8 cellular contexts compared by ENCODE assay signal in the genomic region with DNA sequence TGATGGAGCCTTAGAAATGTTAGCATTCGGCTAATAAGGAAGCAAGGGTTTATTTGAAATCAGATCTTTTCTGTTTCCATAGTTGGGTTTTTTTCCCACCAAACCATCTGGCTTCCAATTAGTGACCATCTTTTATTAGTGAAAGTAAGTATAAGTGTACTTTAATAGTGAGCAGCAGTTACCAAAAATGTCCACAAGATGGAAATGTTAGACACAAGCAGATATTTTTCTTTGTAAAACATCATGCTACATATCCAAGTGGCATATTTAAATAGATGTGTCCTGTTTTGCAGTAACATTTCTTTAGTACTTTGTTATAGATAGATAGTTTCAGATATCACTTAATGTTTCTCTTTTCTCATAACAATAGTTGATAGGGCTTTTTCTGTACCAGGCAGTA. TPM values are rescaled to one million over a fixed set of nuclear protein-coding genes. Genes with fewer than 3 reads are reported as not detected.
DNase-seq lines count a peak whose midpoint lies in the region; ATAC-seq, FAIRE-seq and TF ChIP-seq lines count a peak whose summit lies in the region.

No MANE protein-coding gene starts in this region.

- dilution Hi-C loops in keratinocyte (cut with MboI; ENCODE audit: extremely low pct_ligation_motif_present, low sequenced_read_pairs), result no loop called here

- H3K4me2 ChIP-seq in keratinocyte (ENCODE audit: control insufficient read depth, extremely low read depth, insufficient read depth, low read depth, low read length), result no peak overlapping the region

- no peak overlapping the region for H3K9ac ChIP-seq in keratinocyte (ENCODE audit: control insufficient read depth, extremely low read depth, insufficient read depth, low read length)

- H3K27ac ChIP-seq in WERI-Rb-1 (no peak overlapping the region), keratinocyte (ENCODE audit: control insufficient read depth, insufficient read depth, low read length) (no peak overlapping the region)

- no peaks in the 10 kb centered on the region for H3K79me2 ChIP-seq in keratinocyte (ENCODE audit: control insufficient read depth, insufficient read depth, low read length)

- FAIRE-seq in keratinocyte (lab: Jason Lieb, UNC), result no peak
- no peak for FAIRE-seq in urothelium cell line (lab: Jason Lieb, UNC)

- H3K36me3 ChIP-seq in WERI-Rb-1 (peaks cover 34% of the 10 kb centered on the region), keratinocyte (ENCODE audit: control insufficient read depth in 2 of 2, extremely low read depth in 1 of 2, insufficient read depth in 2 of 2, low read length in 2 of 2) (peaks cover 2 to 3% of the 10 kb centered on the region in 2 experiments)

- no peaks in the 10 kb centered on the region for H3K9me1 ChIP-seq in keratinocyte (ENCODE audit: control insufficient read depth, extremely low read depth, insufficient read depth, low read length)

- TF ChIP-seq CTCF in WERI-Rb-1 (IDR thresholded peaks at IDR 0.05; ENCODE audit: low read depth, low read length), result 0 out of 2 replicates have a peak, but pooled peaks have one; percentile 3
- peak in 2 of 3 experiments; percentile 39 to 45 for TF ChIP-seq CTCF in keratinocyte (optimal IDR thresholded peaks at IDR 0.05 in 1 of 3, IDR thresholded peaks at IDR 0.05 in 1 of 3, conservative IDR thresholded peaks at IDR 0.05 in 1 of 3; ENCODE audit: extremely low read depth in 1 of 3, insufficient read depth in 2 of 3, low read length in 3 of 3)

- peak; percentile 2 for DNase-seq in DMS 273 treated with DMSO at 0.1 percent for 48 hours (lab: John Stamatoyannopoulos, UW)
- DNase-seq in HuH-7.5 (ENCODE audit: low spot score), result peak; percentile 16
- no peak for DNase-seq in WERI-Rb-1
- no peak for DNase-seq in keratinocyte (ENCODE audit: low read depth, low spot score)
- DNase-seq in urothelium cell line (ENCODE audit: low spot score), result no peak

- ATAC-seq in GM21367 (IDR thresholded peaks at IDR 0.05; ENCODE audit: unreplicated experiment) (no peak), GM21526 (IDR thresholded peaks at IDR 0.05; ENCODE audit: low FRiP score, unreplicated experiment) (no peak), GM21619 (IDR thresholded peaks at IDR 0.05; ENCODE audit: unreplicated experiment) (no peak)

- H3K27me3 ChIP-seq in WERI-Rb-1 (ENCODE audit: insufficient read depth, low read depth, severe bottlenecking) (no peaks in the 10 kb centered on the region), keratinocyte (ENCODE audit: control insufficient read depth, extremely low read depth, insufficient read depth, low read length) (no peaks in the 10 kb centered on the region)

- no peak overlapping the region for H2AFZ ChIP-seq in keratinocyte (ENCODE audit: control insufficient read depth, low read length)

- H3K4me1 ChIP-seq in keratinocyte (ENCODE audit: control insufficient read depth, extremely low read depth, insufficient read depth, low read length), result peaks cover 11% of the 10 kb centered on the region

- no peaks in the 10 kb centered on the region for H4K20me1 ChIP-seq in keratinocyte (ENCODE audit: control insufficient read depth, extremely low read depth, insufficient read depth, low read length)

- H3K4me3 ChIP-seq in WERI-Rb-1 (ENCODE audit: low read depth, low read length) (no peak overlapping the region), keratinocyte (ENCODE audit: control insufficient read depth in 2 of 3, extremely low read depth in 1 of 3, insufficient read depth in 2 of 3, low read depth in 1 of 3, low read length in 3 of 3) (no peak overlapping the region)

- H3K9me3 ChIP-seq in WERI-Rb-1 (ENCODE audit: severe bottlenecking), result no peaks in the 10 kb centered on the region
- H3K9me3 ChIP-seq in keratinocyte (ENCODE audit: control insufficient read depth, low read depth, low read length), result no peaks in the 10 kb centered on the region

RNA-seq across cellular contexts. Expression of a gene that starts 28.8 kb away (rescaled TPM):
- 9.6 to 21.0 TPM (median 11.8 TPM) in 3 replicates for polyA plus RNA-seq in keratinocyte
- polyA plus RNA-seq in keratinocyte (2011; ENCODE audit: low read depth), result 33.0 TPM
- 10.1 and 15.2 TPM in 2 replicates for polyA plus RNA-seq in keratinocyte (2011; cell fraction: cytosol; rRNA removed)
- 8.5 and 9.5 TPM in 2 replicates for polyA plus RNA-seq in keratinocyte (2011; cell fraction: nucleus; rRNA removed)
- polyA plus RNA-seq in keratinocyte (2012; ENCODE audit: low replicate concordance), result 8.1 and 11.8 TPM in 2 replicates
- polyA minus RNA-seq in keratinocyte, result 0.43 to 4.6 TPM (median 1.1 TPM) in 3 replicates
- polyA minus RNA-seq in keratinocyte (2011; cell fraction: cytosol; rRNA and poly(A)+ RNA removed), result 10.9 TPM
- 3.8 and 4.9 TPM in 2 replicates for polyA minus RNA-seq in keratinocyte (2011; cell fraction: nucleus; rRNA and poly(A)+ RNA removed)

RNA-seq across cellular contexts. Expression of a gene that starts 40.2 kb away (rescaled TPM):
- polyA plus RNA-seq in keratinocyte, result not detected in 3 replicates
- not detected for polyA plus RNA-seq in keratinocyte (2011; ENCODE audit: low read depth)
- polyA plus RNA-seq in keratinocyte (2011; cell fraction: cytosol; rRNA removed), result not detected in 2 replicates
- not detected in 2 replicates for polyA plus RNA-seq in keratinocyte (2011; cell fraction: nucleus; rRNA removed)
- 0.18 TPM in 1 of 2 replicates, not detected in the other for polyA plus RNA-seq in keratinocyte (2012; ENCODE audit: low replicate concordance)
- not detected in 3 replicates for polyA minus RNA-seq in keratinocyte
- not detected for polyA minus RNA-seq in keratinocyte (2011; cell fraction: cytosol; rRNA and poly(A)+ RNA removed)
- polyA minus RNA-seq in keratinocyte (2011; cell fraction: nucleus; rRNA and poly(A)+ RNA removed), result not detected in 2 replicates

Comparison
In these comparisons a context has a peak if more than half of its experiments do, and no peak if none do; other contexts are left out.
1. DNase-seq: peak in DMS 273 treated with DMSO at 0.1 percent for 48 hours (single experiment) and HuH-7.5 (single experiment); none in WERI-Rb-1 (single experiment), keratinocyte (single experiment) and urothelium cell line (single experiment).